Comparison of ENCODE assay signal across 27 cellular contexts in genomic region chr7:67408109-67408508, GRCh38.
"Had no signal": no experiment of that assay in that cellular context is flagged by ENCODE, and none has a peak within 500 bp of the region (broad histone marks: within the 10 kb centered on the region; RNA-seq: fewer than 3 reads in every experiment).

No MANE protein-coding gene starts in this region.

- H2AFZ ChIP-seq: neural progenitor cell had no signal

- H3K9me3 Mint-ChIP-seq: natural killer cell treated with Interleukin-12 subunit alpha and Interleukin-12 subunit beta and Interleukin-15 and Interleukin-18, amount 100 ng/mL, for 72 hours had no signal

- FAIRE-seq: keratinocyte, small intestine, urothelium cell line had no signal

- H3K4me3 ChIP-seq: heart left ventricle, left lung, lung, mucosa of descending colon, neural progenitor cell, ovary, sigmoid colon, spleen, tibial artery, upper lobe of right lung had no signal

- H3K27me3 ChIP-seq: heart left ventricle, left lung, neural progenitor cell, neutrophil, ovary, sigmoid colon, spleen, upper lobe of right lung had no signal

- H3K36me3 ChIP-seq: heart left ventricle, left lung, neural progenitor cell, neutrophil, ovary, sigmoid colon, spleen, tibial artery, upper lobe of right lung had no signal

- H3K27ac Mint-ChIP-seq: naive thymus-derived CD4-positive, alpha-beta T cell; natural killer cell treated with Interleukin-12 subunit alpha and Interleukin-12 subunit beta and Interleukin-15 and Interleukin-18, amount 100 ng/mL, for 72 hours; neural progenitor cell; progenitor cell of endocrine pancreas; stimulated activated effector memory CD8-positive, alpha-beta T cell treated with anti-CD3 and anti-CD28 coated beads, Interleukin-12 subunit alpha, Interleukin-12 subunit beta, amount 100 ng/mL, for 72 hours; stimulated activated naive CD8-positive, alpha-beta T cell treated with anti-CD3 and anti-CD28 coated beads, Interleukin-15, Interleukin-2, amounts not matched to agents 100 ng/mL and 50 ng/mL, for 24 hours had no signal

- H3K9ac ChIP-seq: neural progenitor cell had no signal

- H3K4me3 Mint-ChIP-seq: naive thymus-derived CD4-positive, alpha-beta T cell; natural killer cell treated with Interleukin-12 subunit alpha and Interleukin-12 subunit beta and Interleukin-15 and Interleukin-18, amount 100 ng/mL, for 72 hours; neural progenitor cell; stimulated activated effector memory CD8-positive, alpha-beta T cell treated with anti-CD3 and anti-CD28 coated beads, Interleukin-12 subunit alpha, Interleukin-12 subunit beta, amount 100 ng/mL, for 72 hours; stimulated activated naive CD8-positive, alpha-beta T cell treated with anti-CD3 and anti-CD28 coated beads, Interleukin-15, Interleukin-2, amounts not matched to agents 100 ng/mL and 50 ng/mL, for 24 hours had no signal

- H3K4me1 ChIP-seq: heart left ventricle, left lung, neural progenitor cell, spleen, tibial artery, upper lobe of right lung had no signal

- H3K4me2 ChIP-seq: neural progenitor cell had no signal

- H3K27me3 Mint-ChIP-seq: stimulated activated naive CD8-positive, alpha-beta T cell treated with anti-CD3 and anti-CD28 coated beads, Interleukin-15, Interleukin-2, amounts not matched to agents 100 ng/mL and 50 ng/mL, for 24 hours had no signal

- H3K27ac ChIP-seq: left lung, neural progenitor cell, neutrophil, ovary, spleen, tibial artery, upper lobe of right lung had no signal

- H3K36me3 Mint-ChIP-seq: natural killer cell treated with Interleukin-12 subunit alpha and Interleukin-12 subunit beta and Interleukin-15 and Interleukin-18, amount 100 ng/mL, for 72 hours; neural progenitor cell; stimulated activated effector memory CD8-positive, alpha-beta T cell treated with anti-CD3 and anti-CD28 coated beads, Interleukin-12 subunit alpha, Interleukin-12 subunit beta, amount 100 ng/mL, for 72 hours had no signal

- DNase-seq: glutamatergic neuron; heart left ventricle; left colon; left lung; midbrain; mucosa of descending colon; naive thymus-derived CD4-positive, alpha-beta T cell; occipital lobe; ovary; right cardiac atrium; sigmoid colon; small intestine; stimulated activated CD4-positive, alpha-beta T cell treated with anti-CD3 and anti-CD28 coated beads, Interleukin-4, amount 100 ng/mL, for 24 hours; stimulated activated naive CD4-positive, alpha-beta T cell; tibial artery; trophoblast cell; upper lobe of right lung had no signal

- H3K9me3 ChIP-seq: left lung, mucosa of descending colon, neutrophil, ovary, sigmoid colon, tibial artery, upper lobe of right lung had no signal

- H3K4me1 Mint-ChIP-seq: naive thymus-derived CD4-positive, alpha-beta T cell; stimulated activated effector memory CD8-positive, alpha-beta T cell treated with anti-CD3 and anti-CD28 coated beads, Interleukin-12 subunit alpha, Interleukin-12 subunit beta, amount 100 ng/mL, for 72 hours had no signal
